Comparison of ENCODE assay signal across 25 cellular contexts in genomic region chr2:68342470-68342869, GRCh38. TPM values are rescaled to one million over a fixed set of nuclear protein-coding genes. Genes with fewer than 3 reads are reported as not detected.
"Had no signal": no experiment of that assay in that cellular context is flagged by ENCODE, and none has a peak within 500 bp of the region (broad histone marks: within the 10 kb centered on the region; RNA-seq: fewer than 3 reads in every experiment).

No MANE protein-coding gene starts in this region.

- H3K4me3 ChIP-seq: left ventricle myocardium inferior, lower lobe of right lung, ovary, smooth muscle cell, suprapubic skin, thyroid gland had no signal

- H3K27ac Mint-ChIP-seq: endodermal cell, immature natural killer cell, memory B cell, mesothelial cell of epicardium, natural killer cell, type B pancreatic cell had no signal

- H3K27me3 ChIP-seq: foreskin keratinocyte, ovary, thyroid gland had no signal

- H3K4me1 ChIP-seq: left ventricle myocardium inferior, lower lobe of right lung, suprapubic skin, thyroid gland had no signal

- H3K36me3 Mint-ChIP-seq: immature natural killer cell, memory B cell, mesothelial cell of epicardium, natural killer cell, type B pancreatic cell had no signal

- H3K4me1 Mint-ChIP-seq: endodermal cell, immature natural killer cell, natural killer cell had no signal

- H3K9me3 Mint-ChIP-seq: endodermal cell, immature natural killer cell, memory B cell, natural killer cell, neural crest cell, type B pancreatic cell had no signal

- ATAC-seq: foreskin keratinocyte; left cardiac atrium; lower lobe of right lung; natural killer cell; right cardiac atrium; stimulated activated naive CD8-positive, alpha-beta T cell treated with anti-CD3 and anti-CD28 coated beads, Interleukin-15, Interleukin-2, amounts not matched to agents 100 U/mL and 50 U/mL, for 24 hours had no signal

- H3K36me3 ChIP-seq: left ventricle myocardium inferior, lower lobe of right lung, ovary, suprapubic skin, thyroid gland had no signal

- H3K4me3 Mint-ChIP-seq: endodermal cell, immature natural killer cell, memory B cell, mesothelial cell of epicardium, natural killer cell, neural crest cell, type B pancreatic cell had no signal

- DNase-seq: effector CD4-positive, alpha-beta T cell; endodermal cell; erythroblast; foreskin keratinocyte; immature natural killer cell; kidney; left cardiac atrium; left ventricle myocardium inferior; lower lobe of right lung; natural killer cell; nucleus accumbens; ovary; right cardiac atrium; stimulated activated CD4-positive, alpha-beta T cell treated with anti-CD3 and anti-CD28 coated beads, Interleukin-2, amount 100 ng/mL, for 48 hours; stimulated activated naive CD8-positive, alpha-beta T cell treated with anti-CD3 and anti-CD28 coated beads, Interleukin-15, Interleukin-2, amounts not matched to agents 100 U/mL and 50 U/mL, for 24 hours; thyroid gland had no signal

- H3K27ac ChIP-seq: foreskin keratinocyte, left ventricle myocardium inferior, lower lobe of right lung, ovary, suprapubic skin, thyroid gland had no signal

- H3K4me2 ChIP-seq: smooth muscle cell had no signal

- H3K9me3 ChIP-seq: left ventricle myocardium inferior, lower lobe of right lung, ovary, suprapubic skin, thyroid gland had no signal

- FAIRE-seq: endothelial cell of umbilical vein, urothelium cell line had no signal

RNA-seq across cellular contexts. Expression of gene PLEK, which starts 22.6 kb away (rescaled TPM):
- total RNA-seq: endodermal cell, foreskin keratinocyte, mesothelial cell of epicardium, myocyte, neural crest cell, smooth muscle cell had no signal
